In the genomic region with DNA sequence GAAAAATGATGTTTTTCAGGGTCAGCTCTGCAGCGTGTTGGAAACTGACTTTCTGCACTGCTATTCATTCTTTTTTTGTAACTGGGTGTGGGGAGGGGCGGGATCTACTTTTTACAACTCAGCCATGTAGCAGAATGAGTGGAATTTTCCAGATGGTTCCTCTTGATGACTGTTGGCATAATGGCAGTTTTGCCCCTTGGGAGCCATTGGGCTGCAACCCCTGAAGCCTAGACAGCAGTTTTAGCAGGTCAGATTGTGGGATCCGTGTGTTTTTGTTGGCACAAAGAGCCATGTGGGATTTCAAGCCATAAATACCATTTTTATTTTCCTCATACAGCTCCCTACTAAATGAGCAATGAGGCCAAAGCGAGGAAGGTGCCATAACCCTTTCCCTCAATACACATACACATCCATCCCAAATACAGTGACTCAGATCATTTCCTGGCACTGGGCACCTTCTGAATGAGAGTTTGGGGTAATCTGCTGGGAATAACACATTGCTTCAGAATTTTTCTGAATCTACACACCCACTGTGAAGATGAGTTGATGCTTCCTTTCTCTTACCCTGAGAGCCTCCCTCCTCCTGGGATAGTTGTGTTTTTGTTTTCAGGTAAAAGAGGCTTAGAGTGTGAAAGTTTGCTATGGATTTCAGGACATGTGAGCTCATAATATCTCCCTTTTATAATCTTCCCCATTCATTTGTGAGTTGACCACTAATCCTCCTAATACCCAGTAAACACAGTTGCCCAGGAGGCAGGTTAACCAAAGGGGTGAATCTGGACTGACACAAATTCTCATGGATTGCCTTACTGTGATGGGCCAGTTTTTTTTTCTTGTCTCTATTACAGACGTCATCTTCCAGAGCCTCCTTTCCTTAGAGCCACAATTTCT, we compare ENCODE assay signal across 11 cellular contexts. TPM values are rescaled to one million over a fixed set of nuclear protein-coding genes. Genes with fewer than 3 reads are reported as not detected.
DNase-seq lines count a peak whose midpoint lies in the region; ATAC-seq, FAIRE-seq and TF ChIP-seq lines count a peak whose summit lies in the region.
"Had no signal": no experiment of that assay in that cellular context is flagged by ENCODE, and none has a peak within 500 bp of the region (broad histone marks: within the 10 kb centered on the region; RNA-seq: fewer than 3 reads in every experiment).

No MANE protein-coding gene starts in this region.

- H3K4me3 ChIP-seq in A549 = no peak overlapping the region
- no peak overlapping the region for H3K4me3 ChIP-seq in mucosa of rectum (ENCODE audit: low read length in 2 of 2)

- no peaks in the 10 kb centered on the region for H3K27me3 ChIP-seq in mucosa of rectum (ENCODE audit: control insufficient read depth in 2 of 2, insufficient read depth in 2 of 2, low read length in 2 of 2)

- no peaks in the 10 kb centered on the region for H3K9me3 ChIP-seq in A549
- H3K9me3 ChIP-seq in mucosa of rectum (ENCODE audit: control insufficient read depth in 2 of 2, low read length in 2 of 2) = no peaks in the 10 kb centered on the region

- CTCF ChIA-PET in A549 (lab: Yijun Ruan, JAX) = interaction anchor here (0.6 to 38.2 kb wide), 7 partner anchors 5 to 1592 kb away, joined by 3 to 1410 read pairs (median 4); a partner anchor contains a TSS

- no peak for TF ChIP-seq CTCF in A549 (IDR thresholded peaks at IDR 0.05)

- H3K36me3 ChIP-seq in mucosa of rectum (ENCODE audit: control insufficient read depth in 2 of 2, insufficient read depth in 2 of 2, low read length in 2 of 2) = peaks cover 38 to 44% of the 10 kb centered on the region in 2 donors

- DNase-seq in A549 (ENCODE audit: low read depth in 1 of 2, low spot score in 1 of 2) = no peak
- peak; percentile 55 for DNase-seq in NCI-H2171 treated with DMSO at 0.1 percent for 48 hours (lab: John Stamatoyannopoulos, UW)
- no peak for DNase-seq in epithelial cell of prostate (ENCODE audit: low read depth, low spot score)
- DNase-seq in activated CD4-positive, CD25-positive, alpha-beta regulatory T cell (lab: John Stamatoyannopoulos, UW) = no peak
- no peak for DNase-seq in GM12892 (ENCODE audit: insufficient read length)
- DNase-seq in dedifferentiated amniotic fluid mesenchymal stem cell (ENCODE audit: extremely low spot score) = no peak
- DNase-seq: activated CD8-positive, alpha-beta memory T cell treated with anti-CD3 and anti-CD28 coated beads, Interleukin-2, amount 50 U/mL, for 4 hours; NCI-H1048 had no signal

- WGBS in A549 (ENCODE audit: missing lambda C conversion rate) = 58% methylated on average over 5 of the region's 5 CpGs

- ATAC-seq in A549 = peak; percentile 14 to 22; a peak in 5 of 6 replicates
- ATAC-seq in HG02840 (IDR thresholded peaks at IDR 0.05; ENCODE audit: low FRiP score, unreplicated experiment) = no peak

- H3K9ac ChIP-seq in mucosa of rectum (ENCODE audit: low read depth in 1 of 2, low read length in 2 of 2) = no peak overlapping the region

- POLR2A ChIA-PET in A549 (lab: Yijun Ruan, JAX) = interaction anchor here (0.6 to 10.5 kb wide), 4 partner anchors 10 to 39 kb away, joined by 3 to 151 read pairs (median 4); a partner anchor contains a TSS

- no peak for TF ChIP-seq POLR2A in A549 (IDR thresholded peaks at IDR 0.05; ENCODE audit: low read length)
- TF ChIP-seq POLR2A in GM12892 (IDR thresholded peaks at IDR 0.05; ENCODE audit: low read depth, low read length) = no peak

- H3K4me1 ChIP-seq in A549 = peaks cover 100% of the 10 kb centered on the region
- peaks cover 20 to 38% of the 10 kb centered on the region in 2 donors for H3K4me1 ChIP-seq in mucosa of rectum (ENCODE audit: control insufficient read depth in 2 of 2, insufficient read depth in 2 of 2, low read length in 2 of 2)

- peak overlapping the region; percentile 5; the same call in 2 of the 3 replicates for H3K4me2 ChIP-seq in A549

- H3K27ac ChIP-seq in A549 (peak overlapping the region; percentile 46 to 73; a peak in 5 of 6 replicates), epithelial cell of prostate (peak overlapping the region; percentile 100), mucosa of rectum (ENCODE audit: low read depth in 2 of 2, low read length in 2 of 2) (peak overlapping the region; percentile 11 to 40)
- H3K27ac ChIP-seq: C4-2B had no signal

- no peak for TF ChIP-seq RAD21 in A549 (conservative IDR thresholded peaks at IDR 0.05 in 1 of 2, IDR thresholded peaks at IDR 0.05 in 1 of 2)

- TF ChIP-seq EP300 in A549 (IDR thresholded peaks at IDR 0.05) = no peak

- FAIRE-seq in A549 (lab: Jason Lieb, UNC) = no peak
- no peak for FAIRE-seq in GM12892 (lab: Jason Lieb, UNC)

TF ChIP-seq in A549, 52 proteins besides CTCF, POLR2A, EP300 and RAD21:
- TF ChIP-seq RARB (CRISPR knock-in tag; IDR thresholded peaks at IDR 0.05) (peak; percentile 78; the same call in 1 of the 2 replicates), POLR2AphosphoS2 (conservative IDR thresholded peaks at IDR 0.05; ENCODE audit: low read length) (peak; percentile 97), CHD2 (IDR thresholded peaks at IDR 0.05; ENCODE audit: low read length, partially characterized antibody) (no peak), JUN (IDR thresholded peaks at IDR 0.05) (peak in 1 of 2 experiments; percentile 21; a peak in 1 of 5 replicates), HOXA7 (CRISPR knock-in tag; IDR thresholded peaks at IDR 0.05) (peak; percentile 94), GATA3 (IDR thresholded peaks at IDR 0.05; ENCODE audit: borderline replicate concordance) (peak; percentile 23; the same call in 1 of the 2 replicates), TP53 (CRISPR knock-in tag; IDR thresholded peaks at IDR 0.05) (0 out of 2 replicates have a peak, but pooled peaks have one; percentile 72), FOSB (CRISPR knock-in tag; IDR thresholded peaks at IDR 0.05) (peak; percentile 84), KDM5A (IDR thresholded peaks at IDR 0.05) (no peak), TFCP2L1 (CRISPR knock-in tag; IDR thresholded peaks at IDR 0.05) (peak; percentile 82), JUNB (IDR thresholded peaks at IDR 0.05) (no peak), EHF (CRISPR knock-in tag; IDR thresholded peaks at IDR 0.05) (peak; percentile 12; the same call in 1 of the 2 replicates)
- TF ChIP-seq, protein P1, sequence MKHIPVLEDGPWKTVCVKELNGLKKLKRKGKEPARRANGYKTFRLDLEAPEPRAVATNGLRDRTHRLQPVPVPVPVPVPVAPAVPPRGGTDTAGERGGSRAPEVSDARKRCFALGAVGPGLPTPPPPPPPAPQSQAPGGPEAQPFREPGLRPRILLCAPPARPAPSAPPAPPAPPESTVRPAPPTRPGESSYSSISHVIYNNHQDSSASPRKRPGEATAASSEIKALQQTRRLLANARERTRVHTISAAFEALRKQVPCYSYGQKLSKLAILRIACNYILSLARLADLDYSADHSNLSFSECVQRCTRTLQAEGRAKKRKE (CRISPR knock-in tag; IDR thresholded peaks at IDR 0.05; ENCODE audit: low read depth) = peak; percentile 34; the same call in 1 of the 2 replicates
- TF ChIP-seq, protein P2, sequence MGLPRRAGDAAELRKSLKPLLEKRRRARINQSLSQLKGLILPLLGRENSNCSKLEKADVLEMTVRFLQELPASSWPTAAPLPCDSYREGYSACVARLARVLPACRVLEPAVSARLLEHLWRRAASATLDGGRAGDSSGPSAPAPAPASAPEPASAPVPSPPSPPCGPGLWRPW (IDR thresholded peaks at IDR 0.05) = no peak

RNA-seq across cellular contexts. Expression of a gene that starts 13.1 kb away (rescaled TPM):
- polyA plus RNA-seq in A549 (2011; rRNA removed) (505 and 515 TPM in 2 replicates), A549 (2017; fragmentation: RNase III; extraction: RNeasy Plus Mini Kit Qiagen cat#74134 plus additional on column Dnase treatment) (2,059 to 2,476 TPM (median 2,077 TPM) in 3 replicates)
- 323 and 344 TPM in 2 replicates for polyA plus RNA-seq in A549 (2012; cell fraction: cytosol; rRNA removed)
- 72.0 and 86.0 TPM in 2 replicates for polyA plus RNA-seq in A549 (2012; cell fraction: nucleus; rRNA removed)
- polyA minus RNA-seq in A549 (2011; rRNA and poly(A)+ RNA removed) = 228 and 259 TPM in 2 replicates
- 2.7 TPM for polyA plus RNA-seq in GM12892 (2012; ENCODE audit: missing spikeins)

RNA-seq across cellular contexts. Expression of a gene that starts 56.3 kb away (rescaled TPM):
- polyA plus RNA-seq in A549 (2011; rRNA removed) (671 and 1,155 TPM in 2 replicates), A549 (2017; fragmentation: RNase III; extraction: RNeasy Plus Mini Kit Qiagen cat#74134 plus additional on column Dnase treatment) (1,442 to 1,531 TPM (median 1,500 TPM) in 3 replicates)
- polyA plus RNA-seq in A549 (2012; cell fraction: cytosol; rRNA removed) = 1,193 and 1,223 TPM in 2 replicates
- polyA plus RNA-seq in A549 (2012; cell fraction: nucleus; rRNA removed) = 334 and 440 TPM in 2 replicates
- 584 and 703 TPM in 2 replicates for polyA minus RNA-seq in A549 (2011; rRNA and poly(A)+ RNA removed)
- 45.2 TPM for polyA plus RNA-seq in GM12892 (2012; ENCODE audit: missing spikeins)

Comparison
In these comparisons a context has a peak if more than half of its experiments do, and no peak if none do; other contexts are left out.
1. H3K27ac ChIP-seq: peak in every context shown above with its lines; median percentile 100 in epithelial cell of prostate; 60 in A549; 26 in mucosa of rectum.